8 cellular contexts compared by ENCODE assay signal in the genomic region with DNA sequence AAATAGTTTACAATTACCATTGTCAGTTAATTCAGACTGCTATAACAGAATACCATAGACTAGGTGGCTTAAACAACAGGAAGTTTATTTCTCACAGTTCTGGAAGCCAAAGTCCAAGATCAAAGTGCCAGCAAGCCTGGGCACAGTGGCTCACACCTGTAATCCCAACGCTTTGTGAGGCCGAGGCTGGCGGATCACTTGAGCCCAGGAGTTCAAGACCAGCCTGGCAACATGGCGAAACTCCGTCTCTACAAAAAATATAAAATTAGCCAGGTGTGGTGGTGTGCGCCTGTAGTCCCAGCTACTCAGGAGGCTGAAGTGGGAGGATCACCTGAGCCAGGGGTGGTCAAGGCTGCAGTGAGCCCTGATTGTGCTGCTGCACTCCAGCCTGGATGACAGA.
"Had no signal": no experiment of that assay in that cellular context is flagged by ENCODE, and none has a peak within 500 bp of the region (broad histone marks: within the 10 kb centered on the region; RNA-seq: fewer than 3 reads in every experiment).

No MANE protein-coding gene starts in this region.

- H3K9me3 Mint-ChIP-seq: HFFc6, IgD-negative memory B cell had no signal

- DNase-seq: GM23248, GOT3, H7, HFFc6, KBM-7 had no signal

- H3K36me3 ChIP-seq: HAP-1 had no signal

- ATAC-seq: HCT116 had no signal

- H3K4me3 ChIP-seq: GM23248, HAP-1 had no signal

- H3K4me3 Mint-ChIP-seq: HFFc6, IgD-negative memory B cell had no signal

- H3K9ac ChIP-seq: GM23248 had no signal

- H3K27ac ChIP-seq: GM23248 had no signal

- H3K27me3 Mint-ChIP-seq: IgD-negative memory B cell had no signal

- H3K4me1 Mint-ChIP-seq: IgD-negative memory B cell had no signal

- H2AFZ ChIP-seq: GM23248 had no signal

- H3K27ac Mint-ChIP-seq: HFFc6, IgD-negative memory B cell had no signal

- H3K9me3 ChIP-seq: HAP-1 had no signal
